Comparison of ENCODE assay signal across 19 cellular contexts in genomic region chr10:124273141-124273540, GRCh38.
DNase-seq lines count a peak whose midpoint lies in the region; ATAC-seq and TF ChIP-seq lines count a peak whose summit lies in the region.
"Had no signal": no experiment of that assay in that cellular context is flagged by ENCODE, and none has a peak within 500 bp of the region (broad histone marks: within the 10 kb centered on the region; RNA-seq: fewer than 3 reads in every experiment).

No MANE protein-coding gene starts in this region.

- TF ChIP-seq POLR2A in HCT116 (IDR thresholded peaks at IDR 0.05; ENCODE audit: borderline replicate concordance, extremely low read depth, insufficient read depth, insufficient read length): no peak

- peaks cover 14% of the 10 kb centered on the region for H3K9me3 Mint-ChIP-seq in activated CD4-positive, alpha-beta T cell treated with anti-CD3 and anti-CD28 coated beads, Interleukin-2, amount 10 ng/mL, durations not matched to agents 24 days and 14 days

- TF ChIP-seq RAD21 in HCT116 (IDR thresholded peaks at IDR 0.05; ENCODE audit: low read depth): no peak

- DNase-seq in HCT116 (ENCODE audit: low read depth, low spot score): no peak
- DNase-seq in amniotic epithelial cell (ENCODE audit: low read depth): peak; percentile 2
- DNase-seq in activated CD4-positive, alpha-beta T cell treated with anti-CD3 and anti-CD28 coated beads, Interleukin-2, amount 10 ng/mL, durations not matched to agents 24 days and 14 days: no peak
- DNase-seq in dorsolateral prefrontal cortex: no peak
- no peak for DNase-seq in MG63
- DNase-seq: 8988T; ACHN; BE2C; C1 segment of cervical spinal cord; Calu3; CD4-positive, alpha-beta memory T cell; CD4-positive, CD25-positive, alpha-beta regulatory T cell; CD8-positive, alpha-beta memory T cell; COR-L47; DMS79 treated with DMSO at 0.1 percent for 48 hours; GF-D8 had no signal

- no peak for ATAC-seq in HCT116

- H3K9ac ChIP-seq in HCT116 (ENCODE audit: low read length): no peak overlapping the region
- H3K9ac ChIP-seq: BLaER1 had no signal

- H3K79me2 ChIP-seq in HCT116 (ENCODE audit: insufficient read depth, low read length): no peaks in the 10 kb centered on the region

- RAD21 ChIA-PET in HCT116 (lab: Charles Lee; ENCODE audit: low non-redundant PET in 1 of 2, low total read pairs in 2 of 2, uncharacterized antibody in 2 of 2, unreplicated experiment in 2 of 2): no interaction called here

- no peaks in the 10 kb centered on the region for H3K27me3 ChIP-seq in HCT116 (ENCODE audit: insufficient read depth, low read length)
- peaks cover 0 to 8% (median 0%) of the 10 kb centered on the region in 45 donors for H3K27me3 ChIP-seq in dorsolateral prefrontal cortex
- H3K27me3 ChIP-seq in MG63: no peaks in the 10 kb centered on the region
- H3K27me3 ChIP-seq: BE2C, BLaER1 had no signal

- H3K4me1 Mint-ChIP-seq in activated CD4-positive, alpha-beta T cell treated with anti-CD3 and anti-CD28 coated beads, Interleukin-2, amount 10 ng/mL, durations not matched to agents 24 days and 14 days: no peaks in the 10 kb centered on the region
- H3K4me1 Mint-ChIP-seq: CD4-positive, alpha-beta memory T cell; CD4-positive, CD25-positive, alpha-beta regulatory T cell; CD8-positive, alpha-beta memory T cell had no signal

- POLR2A ChIA-PET in HCT116 (lab: Charles Lee): no interaction called here

- H3K27ac ChIP-seq in HCT116 (ENCODE audit: low read depth, low read length) (no peak overlapping the region), temporal lobe (ENCODE audit: low read depth, low read length) (peak overlapping the region; percentile 17), dorsolateral prefrontal cortex (no peak overlapping the region)
- H3K27ac ChIP-seq: BLaER1 had no signal

- H3K36me3 ChIP-seq in HCT116 (ENCODE audit: control insufficient read depth in 1 of 2, insufficient read depth in 2 of 2, low read length in 2 of 2) (no peaks in the 10 kb centered on the region), MG63 (no peaks in the 10 kb centered on the region)
- H3K36me3 ChIP-seq: BE2C, BLaER1 had no signal

- H3K36me3 Mint-ChIP-seq in activated CD4-positive, alpha-beta T cell treated with anti-CD3 and anti-CD28 coated beads, Interleukin-2, amount 10 ng/mL, durations not matched to agents 24 days and 14 days (ENCODE audit: low read depth): no peaks in the 10 kb centered on the region
- H3K36me3 Mint-ChIP-seq: CD4-positive, alpha-beta memory T cell; CD4-positive, CD25-positive, alpha-beta regulatory T cell had no signal

- H3K4me1 ChIP-seq in HCT116 (ENCODE audit: control insufficient read depth in 1 of 2, insufficient read depth in 2 of 2, low read length in 2 of 2): no peaks in the 10 kb centered on the region
- H3K4me1 ChIP-seq: BE2C had no signal

- no peak overlapping the region for H3K27ac Mint-ChIP-seq in activated CD4-positive, alpha-beta T cell treated with anti-CD3 and anti-CD28 coated beads, Interleukin-2, amount 10 ng/mL, durations not matched to agents 24 days and 14 days
- H3K27ac Mint-ChIP-seq: CD14-positive monocyte; CD4-positive, alpha-beta memory T cell; CD4-positive, CD25-positive, alpha-beta regulatory T cell; CD8-positive, alpha-beta memory T cell had no signal

- H2AFZ ChIP-seq in HCT116 (ENCODE audit: low read depth, low read length, poor library complexity, severe bottlenecking): no peak overlapping the region

- peaks cover 6 to 12% of the 10 kb centered on the region in 2 experiments; a peak in 2 of 4 replicates for H3K9me3 ChIP-seq in HCT116 (ENCODE audit: control insufficient read depth in 1 of 2, insufficient read depth in 1 of 2, low read depth in 1 of 2, low read length in 2 of 2)
- H3K9me3 ChIP-seq in MG63: peaks cover 9% of the 10 kb centered on the region
- H3K9me3 ChIP-seq: BE2C had no signal

- intact Hi-C loops in HCT116 (cut with micrococcal nuclease): no loop called here
- intact Hi-C loops in activated CD4-positive, alpha-beta T cell treated with anti-CD3 and anti-CD28 coated beads, Interleukin-2, amount 10 ng/mL, durations not matched to agents 24 days and 14 days (cut with micrococcal nuclease): no loop called here
- intact Hi-C loops in dorsolateral prefrontal cortex (cut with DNase I): no loop called here

- H3K27me3 Mint-ChIP-seq in activated CD4-positive, alpha-beta T cell treated with anti-CD3 and anti-CD28 coated beads, Interleukin-2, amount 10 ng/mL, durations not matched to agents 24 days and 14 days: peaks cover 1% of the 10 kb centered on the region
- H3K27me3 Mint-ChIP-seq: CD4-positive, CD25-positive, alpha-beta regulatory T cell had no signal

- H3K9me2 ChIP-seq in HCT116 (ENCODE audit: insufficient read depth): no peaks in the 10 kb centered on the region

- BruUV-seq in HCT116 (replicated peaks; lab: Mats Ljungman, UMichigan): no TSS peak

- H3K4me3 ChIP-seq in HCT116 (replicated peaks in 1 of 2; ENCODE audit: low read depth in 1 of 2, low read length in 2 of 2) (no peak overlapping the region), dorsolateral prefrontal cortex (no peak overlapping the region), MG63 (no peak overlapping the region)
- H3K4me3 ChIP-seq: BLaER1 had no signal

- H3K4me2 ChIP-seq in HCT116 (ENCODE audit: low read length): no peak overlapping the region
- H3K4me2 ChIP-seq: BLaER1 had no signal

- TF ChIP-seq CTCF in HCT116 (IDR thresholded peaks at IDR 0.05 in 2 of 3, conservative IDR thresholded peaks at IDR 0.05 in 1 of 3; ENCODE audit: borderline replicate concordance in 1 of 3, insufficient read depth in 1 of 3, low read depth in 2 of 3, low read length in 2 of 3): no peak
- TF ChIP-seq CTCF in dorsolateral prefrontal cortex (IDR thresholded peaks at IDR 0.05 in 54 of 56, conservative IDR thresholded peaks at IDR 0.05 in 2 of 56; ENCODE audit: low read depth in 1 of 56, partially characterized antibody in 56 of 56): no peak

- CTCF ChIA-PET in HCT116 (lab: Charles Lee): no interaction called here

- no peaks in the 10 kb centered on the region for H4K20me1 ChIP-seq in HCT116 (ENCODE audit: insufficient read depth)
- H4K20me1 ChIP-seq: BLaER1 had no signal

- H3K4me3 Mint-ChIP-seq in activated CD4-positive, alpha-beta T cell treated with anti-CD3 and anti-CD28 coated beads, Interleukin-2, amount 10 ng/mL, durations not matched to agents 24 days and 14 days: no peak overlapping the region
- H3K4me3 Mint-ChIP-seq: CD14-positive monocyte; CD4-positive, alpha-beta memory T cell; CD4-positive, CD25-positive, alpha-beta regulatory T cell; CD8-positive, alpha-beta memory T cell had no signal

TF ChIP-seq in HCT116, 20 proteins besides CTCF, POLR2A, EP300 and RAD21:
- no peak for TF ChIP-seq YY1 (IDR thresholded peaks at IDR 0.05; ENCODE audit: extremely low read depth, insufficient replicate concordance, low read depth, low read length)
- no peak for TF ChIP-seq EZH2phosphoT487 (IDR thresholded peaks at IDR 0.05; ENCODE audit: borderline replicate concordance)
- TF ChIP-seq REST (IDR thresholded peaks at IDR 0.05; ENCODE audit: low read depth): no peak
- TF ChIP-seq CBX3 (IDR thresholded peaks at IDR 0.05; ENCODE audit: low read depth): peak; percentile 38; the same call in 1 of the 2 replicates
